In genomic region chr14:24695265-24696241, GRCh38 we compare ENCODE assay signal across 1 cellular context.
TF ChIP-seq lines count a peak whose summit lies in the region.

No MANE protein-coding gene starts in this region.

TF ChIP-seq in GM12878, 131 proteins besides CTCF, POLR2A, EP300 and RAD21 (continued from another document and continues in another):
- TF ChIP-seq, protein P1, sequence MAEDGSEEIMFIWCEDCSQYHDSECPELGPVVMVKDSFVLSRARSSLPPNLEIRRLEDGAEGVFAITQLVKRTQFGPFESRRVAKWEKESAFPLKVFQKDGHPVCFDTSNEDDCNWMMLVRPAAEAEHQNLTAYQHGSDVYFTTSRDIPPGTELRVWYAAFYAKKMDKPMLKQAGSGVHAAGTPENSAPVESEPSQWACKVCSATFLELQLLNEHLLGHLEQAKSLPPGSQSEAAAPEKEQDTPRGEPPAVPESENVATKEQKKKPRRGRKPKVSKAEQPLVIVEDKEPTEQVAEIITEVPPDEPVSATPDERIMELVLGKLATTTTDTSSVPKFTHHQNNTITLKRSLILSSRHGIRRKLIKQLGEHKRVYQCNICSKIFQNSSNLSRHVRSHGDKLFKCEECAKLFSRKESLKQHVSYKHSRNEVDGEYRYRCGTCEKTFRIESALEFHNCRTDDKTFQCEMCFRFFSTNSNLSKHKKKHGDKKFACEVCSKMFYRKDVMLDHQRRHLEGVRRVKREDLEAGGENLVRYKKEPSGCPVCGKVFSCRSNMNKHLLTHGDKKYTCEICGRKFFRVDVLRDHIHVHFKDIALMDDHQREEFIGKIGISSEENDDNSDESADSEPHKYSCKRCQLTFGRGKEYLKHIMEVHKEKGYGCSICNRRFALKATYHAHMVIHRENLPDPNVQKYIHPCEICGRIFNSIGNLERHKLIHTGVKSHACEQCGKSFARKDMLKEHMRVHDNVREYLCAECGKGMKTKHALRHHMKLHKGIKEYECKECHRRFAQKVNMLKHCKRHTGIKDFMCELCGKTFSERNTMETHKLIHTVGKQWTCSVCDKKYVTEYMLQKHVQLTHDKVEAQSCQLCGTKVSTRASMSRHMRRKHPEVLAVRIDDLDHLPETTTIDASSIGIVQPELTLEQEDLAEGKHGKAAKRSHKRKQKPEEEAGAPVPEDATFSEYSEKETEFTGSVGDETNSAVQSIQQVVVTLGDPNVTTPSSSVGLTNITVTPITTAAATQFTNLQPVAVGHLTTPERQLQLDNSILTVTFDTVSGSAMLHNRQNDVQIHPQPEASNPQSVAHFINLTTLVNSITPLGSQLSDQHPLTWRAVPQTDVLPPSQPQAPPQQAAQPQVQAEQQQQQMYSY (CRISPR knock-in tag; IDR thresholded peaks at IDR 0.05), result no peak
- no peak for TF ChIP-seq NR2F1 (conservative IDR thresholded peaks at IDR 0.05)
- TF ChIP-seq CUX1 (IDR thresholded peaks at IDR 0.05; ENCODE audit: insufficient replicate concordance, low read depth, low read length), result no peak
- TF ChIP-seq SMAD1 (IDR thresholded peaks at IDR 0.05; ENCODE audit: low read depth, partially characterized antibody), result no peak
- no peak for TF ChIP-seq LARP7 (IDR thresholded peaks at IDR 0.05)
- TF ChIP-seq CREM (IDR thresholded peaks at IDR 0.05; ENCODE audit: low read depth), result peak; percentile 36; the same call in 1 of the 2 replicates
- TF ChIP-seq KAT2A (conservative IDR thresholded peaks at IDR 0.05; ENCODE audit: control insufficient read depth, low read depth, low read length), result no peak
- TF ChIP-seq CEBPB (IDR thresholded peaks at IDR 0.05; ENCODE audit: borderline replicate concordance in 1 of 2, low read depth in 2 of 2, low read length in 2 of 2), result no peak
- no peak for TF ChIP-seq CBX5 (IDR thresholded peaks at IDR 0.05; ENCODE audit: low read depth)
- TF ChIP-seq, protein P2, sequence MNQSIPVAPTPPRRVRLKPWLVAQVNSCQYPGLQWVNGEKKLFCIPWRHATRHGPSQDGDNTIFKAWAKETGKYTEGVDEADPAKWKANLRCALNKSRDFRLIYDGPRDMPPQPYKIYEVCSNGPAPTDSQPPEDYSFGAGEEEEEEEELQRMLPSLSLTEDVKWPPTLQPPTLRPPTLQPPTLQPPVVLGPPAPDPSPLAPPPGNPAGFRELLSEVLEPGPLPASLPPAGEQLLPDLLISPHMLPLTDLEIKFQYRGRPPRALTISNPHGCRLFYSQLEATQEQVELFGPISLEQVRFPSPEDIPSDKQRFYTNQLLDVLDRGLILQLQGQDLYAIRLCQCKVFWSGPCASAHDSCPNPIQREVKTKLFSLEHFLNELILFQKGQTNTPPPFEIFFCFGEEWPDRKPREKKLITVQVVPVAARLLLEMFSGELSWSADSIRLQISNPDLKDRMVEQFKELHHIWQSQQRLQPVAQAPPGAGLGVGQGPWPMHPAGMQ (IDR thresholded peaks at IDR 0.05; ENCODE audit: borderline replicate concordance), result no peak
- TF ChIP-seq IKZF2 (IDR thresholded peaks at IDR 0.05), result peak; percentile 90 to 92
- TF ChIP-seq JUNB (IDR thresholded peaks at IDR 0.05), result no peak
- TF ChIP-seq FOXK2 (IDR thresholded peaks at IDR 0.05), result peak; percentile 10; the same call in 1 of the 2 replicates
- TF ChIP-seq ETV6 (conservative IDR thresholded peaks at IDR 0.05 in 1 of 2, IDR thresholded peaks at IDR 0.05 in 1 of 2; ENCODE audit: borderline replicate concordance in 1 of 2, low read depth in 1 of 2), result peak in 1 of 2 experiments; percentile 55; a peak in 2 of 4 replicates
- peak; percentile 91 for TF ChIP-seq EED (IDR thresholded peaks at IDR 0.05; ENCODE audit: low read depth)
- TF ChIP-seq HCFC1 (IDR thresholded peaks at IDR 0.05; ENCODE audit: low read length), result no peak
- TF ChIP-seq IRF4 (IDR thresholded peaks at IDR 0.05; ENCODE audit: low read depth, low read length), result 0 out of 2 replicates have a peak, but pooled peaks have one; percentile 31
- no peak for TF ChIP-seq ESRRA (IDR thresholded peaks at IDR 0.05; ENCODE audit: low read length)
- TF ChIP-seq, protein P3, sequence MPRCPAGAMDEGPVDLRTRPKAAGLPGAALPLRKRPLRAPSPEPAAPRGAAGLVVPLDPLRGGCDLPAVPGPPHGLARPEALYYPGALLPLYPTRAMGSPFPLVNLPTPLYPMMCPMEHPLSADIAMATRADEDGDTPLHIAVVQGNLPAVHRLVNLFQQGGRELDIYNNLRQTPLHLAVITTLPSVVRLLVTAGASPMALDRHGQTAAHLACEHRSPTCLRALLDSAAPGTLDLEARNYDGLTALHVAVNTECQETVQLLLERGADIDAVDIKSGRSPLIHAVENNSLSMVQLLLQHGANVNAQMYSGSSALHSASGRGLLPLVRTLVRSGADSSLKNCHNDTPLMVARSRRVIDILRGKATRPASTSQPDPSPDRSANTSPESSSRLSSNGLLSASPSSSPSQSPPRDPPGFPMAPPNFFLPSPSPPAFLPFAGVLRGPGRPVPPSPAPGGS (IDR thresholded peaks at IDR 0.05; ENCODE audit: borderline replicate concordance, insufficient read depth, low read depth, low read length, poor library complexity, severe bottlenecking), result no peak
- no peak for TF ChIP-seq SRF (IDR thresholded peaks at IDR 0.05; ENCODE audit: low read depth in 2 of 2, low read length in 2 of 2)
- TF ChIP-seq, protein P4, sequence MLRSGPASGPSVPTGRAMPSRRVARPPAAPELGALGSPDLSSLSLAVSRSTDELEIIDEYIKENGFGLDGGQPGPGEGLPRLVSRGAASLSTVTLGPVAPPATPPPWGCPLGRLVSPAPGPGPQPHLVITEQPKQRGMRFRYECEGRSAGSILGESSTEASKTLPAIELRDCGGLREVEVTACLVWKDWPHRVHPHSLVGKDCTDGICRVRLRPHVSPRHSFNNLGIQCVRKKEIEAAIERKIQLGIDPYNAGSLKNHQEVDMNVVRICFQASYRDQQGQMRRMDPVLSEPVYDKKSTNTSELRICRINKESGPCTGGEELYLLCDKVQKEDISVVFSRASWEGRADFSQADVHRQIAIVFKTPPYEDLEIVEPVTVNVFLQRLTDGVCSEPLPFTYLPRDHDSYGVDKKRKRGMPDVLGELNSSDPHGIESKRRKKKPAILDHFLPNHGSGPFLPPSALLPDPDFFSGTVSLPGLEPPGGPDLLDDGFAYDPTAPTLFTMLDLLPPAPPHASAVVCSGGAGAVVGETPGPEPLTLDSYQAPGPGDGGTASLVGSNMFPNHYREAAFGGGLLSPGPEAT (IDR thresholded peaks at IDR 0.05; ENCODE audit: low read depth), result peak; percentile 65; the same call in 1 of the 2 replicates
- no peak for TF ChIP-seq PAX8 (IDR thresholded peaks at IDR 0.05)
- no peak for TF ChIP-seq TCF12 (IDR thresholded peaks at IDR 0.05; ENCODE audit: low read depth, low read length)
- no peak for TF ChIP-seq YBX1 (IDR thresholded peaks at IDR 0.05)
- no peak for TF ChIP-seq CBFB (IDR thresholded peaks at IDR 0.05; ENCODE audit: low read depth)
- no peak for TF ChIP-seq RELA (IDR thresholded peaks at IDR 0.05; ENCODE audit: borderline replicate concordance, partially characterized antibody)
- no peak for TF ChIP-seq SUZ12 (IDR thresholded peaks at IDR 0.05; ENCODE audit: unreplicated experiment)
- no peak for TF ChIP-seq MXI1 (IDR thresholded peaks at IDR 0.05; ENCODE audit: low read depth, low read length)
- TF ChIP-seq CBX3 (IDR thresholded peaks at IDR 0.05; ENCODE audit: borderline replicate concordance, low read depth), result no peak
- TF ChIP-seq, protein P5, sequence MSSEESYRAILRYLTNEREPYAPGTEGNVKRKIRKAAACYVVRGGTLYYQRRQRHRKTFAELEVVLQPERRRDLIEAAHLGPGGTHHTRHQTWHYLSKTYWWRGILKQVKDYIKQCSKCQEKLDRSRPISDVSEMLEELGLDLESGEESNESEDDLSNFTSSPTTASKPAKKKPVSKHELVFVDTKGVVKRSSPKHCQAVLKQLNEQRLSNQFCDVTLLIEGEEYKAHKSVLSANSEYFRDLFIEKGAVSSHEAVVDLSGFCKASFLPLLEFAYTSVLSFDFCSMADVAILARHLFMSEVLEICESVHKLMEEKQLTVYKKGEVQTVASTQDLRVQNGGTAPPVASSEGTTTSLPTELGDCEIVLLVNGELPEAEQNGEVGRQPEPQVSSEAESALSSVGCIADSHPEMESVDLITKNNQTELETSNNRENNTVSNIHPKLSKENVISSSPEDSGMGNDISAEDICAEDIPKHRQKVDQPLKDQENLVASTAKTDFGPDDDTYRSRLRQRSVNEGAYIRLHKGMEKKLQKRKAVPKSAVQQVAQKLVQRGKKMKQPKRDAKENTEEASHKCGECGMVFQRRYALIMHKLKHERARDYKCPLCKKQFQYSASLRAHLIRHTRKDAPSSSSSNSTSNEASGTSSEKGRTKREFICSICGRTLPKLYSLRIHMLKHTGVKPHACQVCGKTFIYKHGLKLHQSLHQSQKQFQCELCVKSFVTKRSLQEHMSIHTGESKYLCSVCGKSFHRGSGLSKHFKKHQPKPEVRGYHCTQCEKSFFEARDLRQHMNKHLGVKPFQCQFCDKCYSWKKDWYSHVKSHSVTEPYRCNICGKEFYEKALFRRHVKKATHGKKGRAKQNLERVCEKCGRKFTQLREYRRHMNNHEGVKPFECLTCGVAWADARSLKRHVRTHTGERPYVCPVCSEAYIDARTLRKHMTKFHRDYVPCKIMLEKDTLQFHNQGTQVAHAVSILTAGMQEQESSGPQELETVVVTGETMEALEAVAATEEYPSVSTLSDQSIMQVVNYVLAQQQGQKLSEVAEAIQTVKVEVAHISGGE (CRISPR knock-in tag; IDR thresholded peaks at IDR 0.05), result no peak
- no peak for TF ChIP-seq ASH2L (IDR thresholded peaks at IDR 0.05; ENCODE audit: borderline replicate concordance, low read depth)
- TF ChIP-seq, protein P6, sequence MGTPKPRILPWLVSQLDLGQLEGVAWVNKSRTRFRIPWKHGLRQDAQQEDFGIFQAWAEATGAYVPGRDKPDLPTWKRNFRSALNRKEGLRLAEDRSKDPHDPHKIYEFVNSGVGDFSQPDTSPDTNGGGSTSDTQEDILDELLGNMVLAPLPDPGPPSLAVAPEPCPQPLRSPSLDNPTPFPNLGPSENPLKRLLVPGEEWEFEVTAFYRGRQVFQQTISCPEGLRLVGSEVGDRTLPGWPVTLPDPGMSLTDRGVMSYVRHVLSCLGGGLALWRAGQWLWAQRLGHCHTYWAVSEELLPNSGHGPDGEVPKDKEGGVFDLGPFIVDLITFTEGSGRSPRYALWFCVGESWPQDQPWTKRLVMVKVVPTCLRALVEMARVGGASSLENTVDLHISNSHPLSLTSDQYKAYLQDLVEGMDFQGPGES (IDR thresholded peaks at IDR 0.05), result no peak
- no peak for TF ChIP-seq SREBF2 (IDR thresholded peaks at IDR 0.05; ENCODE audit: low read length)
- TF ChIP-seq, protein P7, sequence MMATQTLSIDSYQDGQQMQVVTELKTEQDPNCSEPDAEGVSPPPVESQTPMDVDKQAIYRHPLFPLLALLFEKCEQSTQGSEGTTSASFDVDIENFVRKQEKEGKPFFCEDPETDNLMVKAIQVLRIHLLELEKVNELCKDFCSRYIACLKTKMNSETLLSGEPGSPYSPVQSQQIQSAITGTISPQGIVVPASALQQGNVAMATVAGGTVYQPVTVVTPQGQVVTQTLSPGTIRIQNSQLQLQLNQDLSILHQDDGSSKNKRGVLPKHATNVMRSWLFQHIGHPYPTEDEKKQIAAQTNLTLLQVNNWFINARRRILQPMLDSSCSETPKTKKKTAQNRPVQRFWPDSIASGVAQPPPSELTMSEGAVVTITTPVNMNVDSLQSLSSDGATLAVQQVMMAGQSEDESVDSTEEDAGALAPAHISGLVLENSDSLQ (IDR thresholded peaks at IDR 0.05), result peak; percentile 36
- 0 out of 2 replicates have a peak, but pooled peaks have one; percentile 39 for TF ChIP-seq CREB1 (IDR thresholded peaks at IDR 0.05; ENCODE audit: low read depth)
- TF ChIP-seq RFX5 (IDR thresholded peaks at IDR 0.05; ENCODE audit: low read depth, low read length), result no peak
- TF ChIP-seq TAF1 (IDR thresholded peaks at IDR 0.05; ENCODE audit: borderline replicate concordance, low read depth, low read length), result no peak
- no peak for TF ChIP-seq NR2C2 (IDR thresholded peaks at IDR 0.05; ENCODE audit: borderline replicate concordance, control insufficient read depth, insufficient read length, low read depth)
